Comparison of ENCODE assay signal across 30 cellular contexts in the genomic region with DNA sequence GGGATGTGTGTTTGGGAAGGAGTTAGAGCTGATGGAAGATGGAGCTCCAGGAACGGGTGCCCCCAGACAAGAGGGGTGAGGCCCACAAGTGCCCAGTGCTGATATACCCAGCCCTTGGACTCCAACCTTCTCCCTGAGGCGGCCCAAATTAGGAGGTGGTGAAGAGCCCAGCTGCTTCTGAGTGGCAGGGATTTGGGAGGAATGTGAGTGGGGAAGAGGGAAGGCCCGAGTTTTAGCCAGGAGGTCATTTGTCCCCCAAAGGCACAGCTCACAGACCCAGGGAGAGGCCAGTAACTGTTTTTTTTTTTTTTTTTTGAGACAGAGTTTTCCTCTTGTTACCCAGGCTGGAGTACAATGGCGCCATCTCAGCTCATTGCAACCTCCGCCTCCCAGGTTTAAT. TPM values are rescaled to one million over a fixed set of nuclear protein-coding genes. Genes with fewer than 3 reads are reported as not detected.
"Had no signal": no experiment of that assay in that cellular context is flagged by ENCODE, and none has a peak within 500 bp of the region (broad histone marks: within the 10 kb centered on the region; RNA-seq: fewer than 3 reads in every experiment).

No MANE protein-coding gene starts in this region.

- H3K4me3 ChIP-seq: ascending aorta, cardiac muscle cell, colonic mucosa, right lobe of liver had no signal

- H3K27ac ChIP-seq: ascending aorta, cardiac muscle cell, colonic mucosa, heart left ventricle, right lobe of liver had no signal

- H3K9me3 ChIP-seq: ascending aorta, colonic mucosa, gastrocnemius medialis, heart left ventricle, right lobe of liver had no signal

- ATAC-seq: activated CD4-positive, CD25-positive, alpha-beta regulatory T cell treated with anti-CD3 and anti-CD28 coated beads, Interleukin-2, amount 50 U/mL, for 24 hours; effector memory CD8-positive, alpha-beta T cell; gastrocnemius medialis; left colon; naive thymus-derived CD8-positive, alpha-beta T cell had no signal

- DNase-seq: activated CD4-positive, alpha-beta T cell treated with anti-CD3 and anti-CD28 coated beads for 48 hours; activated CD4-positive, alpha-beta T cell treated with anti-CD3 and anti-CD28 coated beads, Interleukin-2, amount 50 U/mL, for 48 hours; activated CD8-positive, alpha-beta memory T cell treated with anti-CD3 and anti-CD28 coated beads for 24 hours; activated effector memory CD4-positive, alpha-beta T cell treated with anti-CD3 and anti-CD28 coated beads, Interleukin-2, amount 50 U/mL, for 16 hours; activated naive CD4-positive, alpha-beta T cell treated with anti-CD3 and anti-CD28 coated beads for 36 hours; activated naive CD8-positive, alpha-beta T cell treated with anti-CD3 and anti-CD28 coated beads for 36 hours; activated T-cell treated with anti-CD3 and anti-CD28 coated beads, Interleukin-2, amount 50 U/mL, for 1 hour; cerebellar nuclear complex; colonic mucosa; effector memory CD8-positive, alpha-beta T cell; erythroblast; gastrocnemius medialis; heart left ventricle; immature natural killer cell; kidney; left colon; mammary epithelial cell; naive thymus-derived CD8-positive, alpha-beta T cell; stimulated activated CD4-positive, alpha-beta T cell treated with anti-CD3 and anti-CD28 coated beads, Interleukin-4, amount 100 ng/mL, for 24 hours; T-helper 1 cell; trophoblast cell had no signal

- H3K36me3 Mint-ChIP-seq: activated naive CD8-positive, alpha-beta T cell treated with anti-CD3 and anti-CD28 coated beads for 36 hours; brain; immature natural killer cell; mesothelial cell of epicardium; naive thymus-derived CD8-positive, alpha-beta T cell; stimulated activated effector memory CD8-positive, alpha-beta T cell treated with anti-CD3 and anti-CD28 coated beads, Interleukin-12 subunit alpha, Interleukin-12 subunit beta, amount 100 ng/mL, for 72 hours had no signal

- H3K36me3 ChIP-seq: ascending aorta, cardiac muscle cell, colonic mucosa, gastrocnemius medialis, heart left ventricle, right lobe of liver had no signal

- H3K4me3 Mint-ChIP-seq: activated naive CD4-positive, alpha-beta T cell treated with anti-CD3 and anti-CD28 coated beads for 36 hours; activated naive CD8-positive, alpha-beta T cell treated with anti-CD3 and anti-CD28 coated beads for 36 hours; activated T-helper 1 cell treated with anti-CD3 and anti-CD28 coated beads, Interleukin-12 subunit alpha, Interleukin-12 subunit beta, Interleukin-2, Interleukin-4 antibody, amounts not matched to agents 30 ng/mL and 10 ng/mL and 1 ng/mL, durations not matched to agents 14 hours and 24 hours and 36 hours; immature natural killer cell; mesothelial cell of epicardium; T-helper 2 cell treated with Interferon-gamma antibody and Interleukin-4, amounts not matched to agents 5 μg/mL and 100 μg/mL, for 36 hours had no signal

- H3K9me3 Mint-ChIP-seq: activated naive CD4-positive, alpha-beta T cell treated with anti-CD3 and anti-CD28 coated beads for 36 hours; activated naive CD8-positive, alpha-beta T cell treated with anti-CD3 and anti-CD28 coated beads for 36 hours; activated T-helper 1 cell treated with anti-CD3 and anti-CD28 coated beads, Interleukin-12 subunit alpha, Interleukin-12 subunit beta, Interleukin-2, Interleukin-4 antibody, amounts not matched to agents 30 ng/mL and 10 ng/mL and 1 ng/mL, durations not matched to agents 14 hours and 24 hours and 36 hours; brain; effector memory CD8-positive, alpha-beta T cell; immature natural killer cell; mesothelial cell of epicardium; naive thymus-derived CD8-positive, alpha-beta T cell; stimulated activated effector memory CD8-positive, alpha-beta T cell treated with anti-CD3 and anti-CD28 coated beads, Interleukin-12 subunit alpha, Interleukin-12 subunit beta, amount 100 ng/mL, for 72 hours; T-helper 2 cell treated with Interferon-gamma antibody and Interleukin-4, amounts not matched to agents 5 μg/mL and 100 μg/mL, for 36 hours had no signal

- H3K4me1 ChIP-seq: right lobe of liver had no signal

- H3K27me3 ChIP-seq: colonic mucosa, gastrocnemius medialis had no signal

- H3K27ac Mint-ChIP-seq: activated naive CD4-positive, alpha-beta T cell treated with anti-CD3 and anti-CD28 coated beads for 36 hours; activated naive CD8-positive, alpha-beta T cell treated with anti-CD3 and anti-CD28 coated beads for 36 hours; activated T-helper 1 cell treated with anti-CD3 and anti-CD28 coated beads, Interleukin-12 subunit alpha, Interleukin-12 subunit beta, Interleukin-2, Interleukin-4 antibody, amounts not matched to agents 30 ng/mL and 10 ng/mL and 1 ng/mL, durations not matched to agents 14 hours and 24 hours and 36 hours; effector memory CD8-positive, alpha-beta T cell; immature natural killer cell; mesothelial cell of epicardium; naive thymus-derived CD8-positive, alpha-beta T cell; stimulated activated effector memory CD8-positive, alpha-beta T cell treated with anti-CD3 and anti-CD28 coated beads, Interleukin-12 subunit alpha, Interleukin-12 subunit beta, amount 100 ng/mL, for 72 hours; T-helper 2 cell treated with Interferon-gamma antibody and Interleukin-4, amounts not matched to agents 5 μg/mL and 100 μg/mL, for 36 hours had no signal

RNA-seq across cellular contexts. Expression of gene PADI2, which starts 1.2 kb away (rescaled TPM):
- total RNA-seq: activated naive CD4-positive, alpha-beta T cell treated with anti-CD3 and anti-CD28 coated beads for 36 hours; activated T-helper 1 cell treated with anti-CD3 and anti-CD28 coated beads, Interleukin-12 subunit alpha, Interleukin-12 subunit beta, Interleukin-2, Interleukin-4 antibody, amounts not matched to agents 30 ng/mL and 10 ng/mL and 1 ng/mL, durations not matched to agents 14 hours and 24 hours and 36 hours; naive thymus-derived CD8-positive, alpha-beta T cell had no signal
